ENCODE assay signal across 8 cellular contexts in the genomic region with DNA sequence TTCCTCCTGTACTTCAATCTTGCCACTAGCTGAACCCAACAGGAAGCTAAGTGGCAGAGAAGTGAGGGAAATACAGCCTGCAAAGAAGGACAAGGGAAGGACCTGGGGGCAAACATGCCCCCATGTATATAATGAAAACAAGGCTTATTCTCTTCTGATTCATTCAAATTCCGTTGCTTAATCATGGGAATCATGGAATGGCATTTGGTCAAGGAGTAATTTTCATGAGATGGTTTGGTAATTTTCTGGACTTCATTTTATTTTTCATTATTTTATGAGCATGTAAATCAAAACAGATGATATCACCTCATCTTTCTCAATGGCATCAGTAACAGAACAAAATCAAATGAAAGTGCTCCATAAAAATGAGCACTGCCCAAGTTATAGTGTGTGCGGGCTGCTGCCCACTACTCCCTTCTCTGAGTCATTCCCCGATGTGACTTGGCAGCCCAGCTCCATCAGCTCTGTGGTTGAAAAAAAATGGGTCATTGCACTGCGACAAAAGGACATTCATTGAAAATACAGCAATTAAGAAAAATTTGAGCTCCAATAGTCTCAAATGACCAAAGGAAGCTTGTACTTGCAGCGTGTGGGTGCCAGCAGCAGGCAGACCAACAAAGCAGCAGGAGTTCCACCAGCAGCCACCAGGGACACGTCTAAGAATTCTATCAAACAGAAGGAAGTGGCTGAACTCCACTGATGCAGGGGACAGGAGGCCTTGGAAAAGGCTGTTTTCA.
DNase-seq lines count a peak whose midpoint lies in the region; ATAC-seq, FAIRE-seq and TF ChIP-seq lines count a peak whose summit lies in the region.

No MANE protein-coding gene starts in this region.

- H3K4me1 Mint-ChIP-seq in chondrocyte (ENCODE audit: low read depth), result no peaks in the 10 kb centered on the region

- peaks cover 12% of the 10 kb centered on the region for H3K27me3 Mint-ChIP-seq in chondrocyte (ENCODE audit: low read depth)

- no peak for TF ChIP-seq POLR2A in A549 (IDR thresholded peaks at IDR 0.05; ENCODE audit: low read length)
- no peak for TF ChIP-seq POLR2A in Peyer's patch (IDR thresholded peaks at IDR 0.05)
- TF ChIP-seq POLR2A in GM12891 (IDR thresholded peaks at IDR 0.05; ENCODE audit: low read depth, low read length), result no peak

- no peaks in the 10 kb centered on the region for H3K4me1 ChIP-seq in A549
- H3K4me1 ChIP-seq in Peyer's patch, result peaks cover 0 to 10% (median 0%) of the 10 kb centered on the region in 4 donors

- whole genome bisulfite sequencing in A549 (ENCODE audit: missing lambda C conversion rate), result 38% methylated on average over 6 of the region's 6 CpGs

- no peaks in the 10 kb centered on the region for H3K36me3 ChIP-seq in Peyer's patch

- no peak overlapping the region for H3K4me3 Mint-ChIP-seq in chondrocyte (ENCODE audit: unreplicated experiment)

- H3K27ac ChIP-seq in A549, result no peak overlapping the region
- no peak overlapping the region for H3K27ac ChIP-seq in Peyer's patch

- H3K9me3 ChIP-seq in A549 (no peaks in the 10 kb centered on the region), Peyer's patch (no peaks in the 10 kb centered on the region)

- FAIRE-seq in A549 (lab: Jason Lieb, UNC), result no peak
- FAIRE-seq in GM12891 (lab: Jason Lieb, UNC), result no peak

- peaks cover 1% of the 10 kb centered on the region for H3K36me3 Mint-ChIP-seq in chondrocyte (ENCODE audit: low read depth)

- TF ChIP-seq CTCF in A549 (IDR thresholded peaks at IDR 0.05), result no peak
- TF ChIP-seq CTCF in GM12864 (IDR thresholded peaks at IDR 0.05; ENCODE audit: low read depth, low read length, missing control alignments), result peak; percentile 65
- peak in 3 of 6 experiments; percentile 8 to 43 (median 24) for TF ChIP-seq CTCF in Peyer's patch (IDR thresholded peaks at IDR 0.05)
- TF ChIP-seq CTCF in chondrocyte (IDR thresholded peaks at IDR 0.05), result peak; percentile 50

- DNase-seq in A549 (ENCODE audit: low read depth in 1 of 2, low spot score in 1 of 2) (peak; percentile 6 to 9), GM12864 (ENCODE audit: low read depth) (no peak), Peyer's patch (peak in 2 of 3 donors; percentile 34 to 51), chondrocyte (ENCODE audit: low spot score) (no peak), lung microvascular endothelial cell (ENCODE audit: low read depth in 2 of 2) (peak; percentile 39 to 46), COR-L47 (lab: John Stamatoyannopoulos, UW) (no peak), GM12891 (ENCODE audit: insufficient read length, low spot score) (no peak), NCI-H526 treated with DMSO at 0.1 percent for 48 hours (lab: John Stamatoyannopoulos, UW) (no peak)

- H3K27me3 ChIP-seq in Peyer's patch, result no peaks in the 10 kb centered on the region

- no peak for TF ChIP-seq RAD21 in A549 (conservative IDR thresholded peaks at IDR 0.05 in 1 of 2, IDR thresholded peaks at IDR 0.05 in 1 of 2)

- no peak for TF ChIP-seq EP300 in A549 (IDR thresholded peaks at IDR 0.05)

- CTCF ChIA-PET in A549 (lab: Yijun Ruan, JAX), result no interaction called here

- no peak overlapping the region for H3K4me2 ChIP-seq in A549

- H3K4me3 ChIP-seq in A549 (no peak overlapping the region), GM12864 (ENCODE audit: low read depth, low read length) (no peak overlapping the region), Peyer's patch (no peak overlapping the region)

- POLR2A ChIA-PET in A549 (lab: Yijun Ruan, JAX), result no interaction called here

- H3K9me3 Mint-ChIP-seq in chondrocyte (ENCODE audit: low read depth), result peaks cover 6% of the 10 kb centered on the region

- H3K27ac Mint-ChIP-seq in chondrocyte (ENCODE audit: unreplicated experiment), result no peak overlapping the region

- ATAC-seq in A549, result peak; percentile 66 to 77; a peak in 3 of 6 replicates

TF ChIP-seq in A549, 52 proteins besides CTCF, POLR2A, EP300 and RAD21 (continues in another document):
- no peak for TF ChIP-seq PHF8 (IDR thresholded peaks at IDR 0.05; ENCODE audit: borderline replicate concordance, low read depth)
- TF ChIP-seq TFCP2L1 (CRISPR knock-in tag; IDR thresholded peaks at IDR 0.05), result no peak
- no peak for TF ChIP-seq NFE2L2 (conservative IDR thresholded peaks at IDR 0.05; ENCODE audit: low read length)
- TF ChIP-seq MAZ (IDR thresholded peaks at IDR 0.05; ENCODE audit: borderline replicate concordance, low read depth, low read length), result no peak
- no peak for TF ChIP-seq ZNF302 (CRISPR knock-in tag; IDR thresholded peaks at IDR 0.05)
- TF ChIP-seq RCOR1 (IDR thresholded peaks at IDR 0.05; ENCODE audit: low read depth, low read length), result no peak
- TF ChIP-seq, protein P1, sequence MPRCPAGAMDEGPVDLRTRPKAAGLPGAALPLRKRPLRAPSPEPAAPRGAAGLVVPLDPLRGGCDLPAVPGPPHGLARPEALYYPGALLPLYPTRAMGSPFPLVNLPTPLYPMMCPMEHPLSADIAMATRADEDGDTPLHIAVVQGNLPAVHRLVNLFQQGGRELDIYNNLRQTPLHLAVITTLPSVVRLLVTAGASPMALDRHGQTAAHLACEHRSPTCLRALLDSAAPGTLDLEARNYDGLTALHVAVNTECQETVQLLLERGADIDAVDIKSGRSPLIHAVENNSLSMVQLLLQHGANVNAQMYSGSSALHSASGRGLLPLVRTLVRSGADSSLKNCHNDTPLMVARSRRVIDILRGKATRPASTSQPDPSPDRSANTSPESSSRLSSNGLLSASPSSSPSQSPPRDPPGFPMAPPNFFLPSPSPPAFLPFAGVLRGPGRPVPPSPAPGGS (IDR thresholded peaks at IDR 0.05), result no peak
- TF ChIP-seq POLR2AphosphoS2 (conservative IDR thresholded peaks at IDR 0.05; ENCODE audit: low read length), result no peak

TF ChIP-seq in GM12891, 5 proteins besides CTCF, POLR2A, EP300 and RAD21:
- TF ChIP-seq PAX5 (IDR thresholded peaks at IDR 0.05; ENCODE audit: insufficient read depth, low read length, severe bottlenecking) (no peak), POU2F2 (IDR thresholded peaks at IDR 0.05; ENCODE audit: low read depth, low read length) (no peak), POLR2AphosphoS5 (IDR thresholded peaks at IDR 0.05; ENCODE audit: low read depth, low read length) (no peak), SPI1 (IDR thresholded peaks at IDR 0.05; ENCODE audit: low read depth, low read length) (no peak)

Comparison
In these comparisons a context has a peak if more than half of its experiments do, and no peak if none do; other contexts are left out.
1. DNase-seq: peak in A549 (2 of 2), Peyer's patch (2 of 3) and lung microvascular endothelial cell (2 of 2); none in GM12864 (single experiment), chondrocyte (single experiment), COR-L47 (single experiment), GM12891 (single experiment) and NCI-H526 treated with DMSO at 0.1 percent for 48 hours (single experiment).